8 cellular contexts compared by ENCODE assay signal in genomic region chr6:18388942-18389341, GRCh38. TPM values are rescaled to one million over a fixed set of nuclear protein-coding genes. Genes with fewer than 3 reads are reported as not detected.
DNase-seq lines count a peak whose midpoint lies in the region; ATAC-seq and TF ChIP-seq lines count a peak whose summit lies in the region.

No MANE protein-coding gene starts in this region.

- H3K36me3 ChIP-seq in ES-I3 (ENCODE audit: insufficient read depth, low read length): no peaks in the 10 kb centered on the region
- H3K36me3 ChIP-seq in SU-DHL-6 (ENCODE audit: low read length): no peaks in the 10 kb centered on the region
- H3K36me3 ChIP-seq in skeletal muscle tissue (ENCODE audit: control insufficient read depth in 3 of 3, insufficient read depth in 3 of 3, low read length in 3 of 3): no peaks in the 10 kb centered on the region

- H3K27ac ChIP-seq in SU-DHL-6 (ENCODE audit: low read depth, low read length) (peak overlapping the region; percentile 12; the same call in 1 of the 2 replicates), skeletal muscle tissue (ENCODE audit: low read depth, low read length) (peak overlapping the region; percentile 90)

- H3K4me3 ChIP-seq in SU-DHL-6 (ENCODE audit: insufficient read depth, low read length, poor library complexity, severe bottlenecking) (peak overlapping the region; percentile 67), skeletal muscle tissue (ENCODE audit: low read length in 3 of 3) (peak overlapping the region; percentile 77 to 89 (median 87))

- H3K4me1 ChIP-seq in ES-I3 (ENCODE audit: insufficient read depth, low read length): peaks cover 15% of the 10 kb centered on the region; the same call in 1 of the 2 replicates
- H3K4me1 ChIP-seq in skeletal muscle tissue (ENCODE audit: control insufficient read depth in 3 of 3, insufficient read depth in 3 of 3, low read length in 3 of 3): peaks cover 27 to 37% (median 30%) of the 10 kb centered on the region in 3 donors

- H3K9ac ChIP-seq in ES-I3 (ENCODE audit: low read depth, low read length): peak overlapping the region; percentile 77
- peak overlapping the region; percentile 62 for H3K9ac ChIP-seq in SU-DHL-6 (ENCODE audit: low read length)
- peak overlapping the region; percentile 87 to 98 (median 88) for H3K9ac ChIP-seq in skeletal muscle tissue (ENCODE audit: low read depth in 1 of 3, low read length in 3 of 3)

- TF ChIP-seq CTCF in SU-DHL-6 (IDR thresholded peaks at IDR 0.05; ENCODE audit: insufficient read depth, low read length, poor library complexity, severe bottlenecking): no peak

- no peak for ATAC-seq in GM21367 (IDR thresholded peaks at IDR 0.05; ENCODE audit: unreplicated experiment)

- no peaks in the 10 kb centered on the region for H4K20me1 ChIP-seq in SU-DHL-6 (ENCODE audit: low read depth, low read length)

- DNase-seq in foreskin melanocyte (peak; percentile 77), DMS79 (lab: John Stamatoyannopoulos, UW) (no peak), NCI-H187 treated with DMSO at 0.1 percent for 48 hours (lab: John Stamatoyannopoulos, UW) (no peak), NCI-H510A (lab: John Stamatoyannopoulos, UW) (no peak)

- H3K9me2 ChIP-seq in SU-DHL-6 (replicated peaks; ENCODE audit: insufficient read depth, low read length): no peaks in the 10 kb centered on the region

- peaks cover 47% of the 10 kb centered on the region for H3K79me2 ChIP-seq in SU-DHL-6 (ENCODE audit: insufficient read depth, low read length)

- H3K27me3 ChIP-seq in SU-DHL-6 (ENCODE audit: low read length) (no peaks in the 10 kb centered on the region), skeletal muscle tissue (ENCODE audit: control insufficient read depth in 3 of 3, insufficient read depth in 3 of 3, low read length in 3 of 3) (no peaks in the 10 kb centered on the region)

- no peak overlapping the region for H2AFZ ChIP-seq in SU-DHL-6 (ENCODE audit: low read depth, low read length, severe bottlenecking)

- no peaks in the 10 kb centered on the region for H3F3A ChIP-seq in SU-DHL-6 (ENCODE audit: insufficient read depth)

- H3K9me3 ChIP-seq in ES-I3 (ENCODE audit: control insufficient read depth, insufficient read depth, low read length) (no peaks in the 10 kb centered on the region), SU-DHL-6 (ENCODE audit: insufficient read depth, low read length) (no peaks in the 10 kb centered on the region), skeletal muscle tissue (ENCODE audit: control insufficient read depth in 3 of 3, low read length in 3 of 3) (no peaks in the 10 kb centered on the region)

- H3K4me2 ChIP-seq in SU-DHL-6 (ENCODE audit: low read depth, low read length, poor library complexity, severe bottlenecking): peak overlapping the region; percentile 71

RNA-seq across cellular contexts. Expression of gene RNF144B, which starts 1.8 kb away (rescaled TPM):
- 15.1 TPM for total RNA-seq in skeletal muscle tissue
